In the genomic region with DNA sequence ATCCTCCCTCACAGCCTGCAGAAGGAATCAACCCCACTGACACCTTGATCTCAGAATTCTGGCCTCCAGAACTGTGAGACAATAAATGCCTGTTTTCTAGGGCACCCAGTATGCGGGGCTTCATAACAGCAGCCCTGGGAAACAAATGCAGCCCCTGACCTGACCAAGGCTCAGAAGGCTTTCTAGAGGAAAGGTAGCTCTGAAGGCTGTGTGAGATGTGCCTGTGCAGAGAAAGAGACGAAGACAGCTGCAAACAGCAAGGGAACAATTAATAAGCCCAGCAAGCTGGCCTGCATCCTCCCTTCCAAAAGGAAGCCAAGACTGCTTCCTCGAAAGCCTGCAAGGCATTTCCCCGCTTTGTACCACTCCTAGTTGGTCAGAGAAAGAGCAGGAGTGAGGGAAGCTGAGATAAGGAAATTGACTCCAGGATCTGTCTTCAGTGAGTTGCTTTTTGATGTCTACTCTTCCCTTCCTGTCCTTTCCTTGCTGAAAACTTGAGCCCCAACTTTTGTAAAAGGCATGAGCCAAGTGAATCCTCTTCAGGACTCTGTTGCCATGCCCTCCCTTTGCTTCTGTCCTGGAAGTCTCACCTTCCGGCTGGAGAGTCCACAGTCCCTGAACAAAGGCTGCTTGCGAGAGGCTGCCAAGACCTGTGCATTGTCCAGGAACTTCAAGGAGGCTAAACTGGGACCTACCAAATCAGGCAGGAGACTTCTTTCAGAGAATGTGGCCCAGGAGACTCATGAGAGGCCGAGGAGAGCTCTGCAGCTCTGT, we compare ENCODE assay signal across 1 cellular context.
TF ChIP-seq lines count a peak whose summit lies in the region.

No MANE protein-coding gene starts in this region.

TF ChIP-seq in HepG2, 621 proteins besides CTCF, POLR2A, EP300 and RAD21 (continued from another document):
- TF ChIP-seq ZNF558 (CRISPR knock-in tag; IDR thresholded peaks at IDR 0.05; ENCODE audit: borderline replicate concordance): no peak
- TF ChIP-seq, protein P1, sequence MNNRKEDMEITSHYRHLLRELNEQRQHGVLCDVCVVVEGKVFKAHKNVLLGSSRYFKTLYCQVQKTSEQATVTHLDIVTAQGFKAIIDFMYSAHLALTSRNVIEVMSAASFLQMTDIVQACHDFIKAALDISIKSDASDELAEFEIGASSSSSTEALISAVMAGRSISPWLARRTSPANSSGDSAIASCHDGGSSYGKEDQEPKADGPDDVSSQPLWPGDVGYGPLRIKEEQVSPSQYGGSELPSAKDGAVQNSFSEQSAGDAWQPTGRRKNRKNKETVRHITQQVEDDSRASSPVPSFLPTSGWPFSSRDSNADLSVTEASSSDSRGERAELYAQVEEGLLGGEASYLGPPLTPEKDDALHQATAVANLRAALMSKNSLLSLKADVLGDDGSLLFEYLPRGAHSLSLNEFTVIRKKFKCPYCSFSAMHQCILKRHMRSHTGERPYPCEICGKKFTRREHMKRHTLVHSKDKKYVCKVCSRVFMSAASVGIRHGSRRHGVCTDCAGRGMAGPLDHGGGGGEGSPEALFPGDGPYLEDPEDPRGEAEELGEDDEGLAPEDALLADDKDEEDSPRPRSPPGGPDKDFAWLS (CRISPR knock-in tag; IDR thresholded peaks at IDR 0.05; ENCODE audit: borderline replicate concordance): no peak
- TF ChIP-seq, protein P2, sequence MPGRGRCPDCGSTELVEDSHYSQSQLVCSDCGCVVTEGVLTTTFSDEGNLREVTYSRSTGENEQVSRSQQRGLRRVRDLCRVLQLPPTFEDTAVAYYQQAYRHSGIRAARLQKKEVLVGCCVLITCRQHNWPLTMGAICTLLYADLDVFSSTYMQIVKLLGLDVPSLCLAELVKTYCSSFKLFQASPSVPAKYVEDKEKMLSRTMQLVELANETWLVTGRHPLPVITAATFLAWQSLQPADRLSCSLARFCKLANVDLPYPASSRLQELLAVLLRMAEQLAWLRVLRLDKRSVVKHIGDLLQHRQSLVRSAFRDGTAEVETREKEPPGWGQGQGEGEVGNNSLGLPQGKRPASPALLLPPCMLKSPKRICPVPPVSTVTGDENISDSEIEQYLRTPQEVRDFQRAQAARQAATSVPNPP (CRISPR knock-in tag; IDR thresholded peaks at IDR 0.05): no peak
- TF ChIP-seq ZNF547 (CRISPR knock-in tag; IDR thresholded peaks at IDR 0.05): no peak
- TF ChIP-seq ZNF430 (CRISPR knock-in tag; IDR thresholded peaks at IDR 0.05): 0 out of 2 replicates have a peak, but pooled peaks have one; percentile 37
- TF ChIP-seq, protein P3, sequence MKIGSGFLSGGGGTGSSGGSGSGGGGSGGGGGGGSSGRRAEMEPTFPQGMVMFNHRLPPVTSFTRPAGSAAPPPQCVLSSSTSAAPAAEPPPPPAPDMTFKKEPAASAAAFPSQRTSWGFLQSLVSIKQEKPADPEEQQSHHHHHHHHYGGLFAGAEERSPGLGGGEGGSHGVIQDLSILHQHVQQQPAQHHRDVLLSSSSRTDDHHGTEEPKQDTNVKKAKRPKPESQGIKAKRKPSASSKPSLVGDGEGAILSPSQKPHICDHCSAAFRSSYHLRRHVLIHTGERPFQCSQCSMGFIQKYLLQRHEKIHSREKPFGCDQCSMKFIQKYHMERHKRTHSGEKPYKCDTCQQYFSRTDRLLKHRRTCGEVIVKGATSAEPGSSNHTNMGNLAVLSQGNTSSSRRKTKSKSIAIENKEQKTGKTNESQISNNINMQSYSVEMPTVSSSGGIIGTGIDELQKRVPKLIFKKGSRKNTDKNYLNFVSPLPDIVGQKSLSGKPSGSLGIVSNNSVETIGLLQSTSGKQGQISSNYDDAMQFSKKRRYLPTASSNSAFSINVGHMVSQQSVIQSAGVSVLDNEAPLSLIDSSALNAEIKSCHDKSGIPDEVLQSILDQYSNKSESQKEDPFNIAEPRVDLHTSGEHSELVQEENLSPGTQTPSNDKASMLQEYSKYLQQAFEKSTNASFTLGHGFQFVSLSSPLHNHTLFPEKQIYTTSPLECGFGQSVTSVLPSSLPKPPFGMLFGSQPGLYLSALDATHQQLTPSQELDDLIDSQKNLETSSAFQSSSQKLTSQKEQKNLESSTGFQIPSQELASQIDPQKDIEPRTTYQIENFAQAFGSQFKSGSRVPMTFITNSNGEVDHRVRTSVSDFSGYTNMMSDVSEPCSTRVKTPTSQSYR (CRISPR knock-in tag; IDR thresholded peaks at IDR 0.05; ENCODE audit: borderline replicate concordance): no peak
- no peak for TF ChIP-seq ASH2L (IDR thresholded peaks at IDR 0.05; ENCODE audit: insufficient read length, low read depth, low read length)
- TF ChIP-seq ZBTB38 (CRISPR knock-in tag; IDR thresholded peaks at IDR 0.05): 0 out of 2 replicates have a peak, but pooled peaks have one; percentile 19
- TF ChIP-seq, protein P4, sequence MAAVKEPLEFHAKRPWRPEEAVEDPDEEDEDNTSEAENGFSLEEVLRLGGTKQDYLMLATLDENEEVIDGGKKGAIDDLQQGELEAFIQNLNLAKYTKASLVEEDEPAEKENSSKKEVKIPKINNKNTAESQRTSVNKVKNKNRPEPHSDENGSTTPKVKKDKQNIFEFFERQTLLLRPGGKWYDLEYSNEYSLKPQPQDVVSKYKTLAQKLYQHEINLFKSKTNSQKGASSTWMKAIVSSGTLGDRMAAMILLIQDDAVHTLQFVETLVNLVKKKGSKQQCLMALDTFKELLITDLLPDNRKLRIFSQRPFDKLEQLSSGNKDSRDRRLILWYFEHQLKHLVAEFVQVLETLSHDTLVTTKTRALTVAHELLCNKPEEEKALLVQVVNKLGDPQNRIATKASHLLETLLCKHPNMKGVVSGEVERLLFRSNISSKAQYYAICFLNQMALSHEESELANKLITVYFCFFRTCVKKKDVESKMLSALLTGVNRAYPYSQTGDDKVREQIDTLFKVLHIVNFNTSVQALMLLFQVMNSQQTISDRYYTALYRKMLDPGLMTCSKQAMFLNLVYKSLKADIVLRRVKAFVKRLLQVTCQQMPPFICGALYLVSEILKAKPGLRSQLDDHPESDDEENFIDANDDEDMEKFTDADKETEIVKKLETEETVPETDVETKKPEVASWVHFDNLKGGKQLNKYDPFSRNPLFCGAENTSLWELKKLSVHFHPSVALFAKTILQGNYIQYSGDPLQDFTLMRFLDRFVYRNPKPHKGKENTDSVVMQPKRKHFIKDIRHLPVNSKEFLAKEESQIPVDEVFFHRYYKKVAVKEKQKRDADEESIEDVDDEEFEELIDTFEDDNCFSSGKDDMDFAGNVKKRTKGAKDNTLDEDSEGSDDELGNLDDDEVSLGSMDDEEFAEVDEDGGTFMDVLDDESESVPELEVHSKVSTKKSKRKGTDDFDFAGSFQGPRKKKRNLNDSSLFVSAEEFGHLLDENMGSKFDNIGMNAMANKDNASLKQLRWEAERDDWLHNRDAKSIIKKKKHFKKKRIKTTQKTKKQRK (IDR thresholded peaks at IDR 0.05; ENCODE audit: low read length): no peak
- TF ChIP-seq, protein P5, sequence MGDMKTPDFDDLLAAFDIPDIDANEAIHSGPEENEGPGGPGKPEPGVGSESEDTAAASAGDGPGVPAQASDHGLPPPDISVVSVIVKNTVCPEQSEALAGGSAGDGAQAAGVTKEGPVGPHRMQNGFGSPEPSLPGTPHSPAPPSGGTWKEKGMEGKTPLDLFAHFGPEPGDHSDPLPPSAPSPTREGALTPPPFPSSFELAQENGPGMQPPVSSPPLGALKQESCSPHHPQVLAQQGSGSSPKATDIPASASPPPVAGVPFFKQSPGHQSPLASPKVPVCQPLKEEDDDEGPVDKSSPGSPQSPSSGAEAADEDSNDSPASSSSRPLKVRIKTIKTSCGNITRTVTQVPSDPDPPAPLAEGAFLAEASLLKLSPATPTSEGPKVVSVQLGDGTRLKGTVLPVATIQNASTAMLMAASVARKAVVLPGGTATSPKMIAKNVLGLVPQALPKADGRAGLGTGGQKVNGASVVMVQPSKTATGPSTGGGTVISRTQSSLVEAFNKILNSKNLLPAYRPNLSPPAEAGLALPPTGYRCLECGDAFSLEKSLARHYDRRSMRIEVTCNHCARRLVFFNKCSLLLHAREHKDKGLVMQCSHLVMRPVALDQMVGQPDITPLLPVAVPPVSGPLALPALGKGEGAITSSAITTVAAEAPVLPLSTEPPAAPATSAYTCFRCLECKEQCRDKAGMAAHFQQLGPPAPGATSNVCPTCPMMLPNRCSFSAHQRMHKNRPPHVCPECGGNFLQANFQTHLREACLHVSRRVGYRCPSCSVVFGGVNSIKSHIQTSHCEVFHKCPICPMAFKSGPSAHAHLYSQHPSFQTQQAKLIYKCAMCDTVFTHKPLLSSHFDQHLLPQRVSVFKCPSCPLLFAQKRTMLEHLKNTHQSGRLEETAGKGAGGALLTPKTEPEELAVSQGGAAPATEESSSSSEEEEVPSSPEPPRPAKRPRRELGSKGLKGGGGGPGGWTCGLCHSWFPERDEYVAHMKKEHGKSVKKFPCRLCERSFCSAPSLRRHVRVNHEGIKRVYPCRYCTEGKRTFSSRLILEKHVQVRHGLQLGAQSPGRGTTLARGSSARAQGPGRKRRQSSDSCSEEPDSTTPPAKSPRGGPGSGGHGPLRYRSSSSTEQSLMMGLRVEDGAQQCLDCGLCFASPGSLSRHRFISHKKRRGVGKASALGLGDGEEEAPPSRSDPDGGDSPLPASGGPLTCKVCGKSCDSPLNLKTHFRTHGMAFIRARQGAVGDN (CRISPR knock-in tag; IDR thresholded peaks at IDR 0.05): peak; percentile 23; the same call in 1 of the 2 replicates
- no peak for TF ChIP-seq ZNF552 (CRISPR knock-in tag; IDR thresholded peaks at IDR 0.05; ENCODE audit: borderline replicate concordance)
- TF ChIP-seq HCFC1 (IDR thresholded peaks at IDR 0.05; ENCODE audit: low read depth, low read length): no peak
- TF ChIP-seq, protein P6, sequence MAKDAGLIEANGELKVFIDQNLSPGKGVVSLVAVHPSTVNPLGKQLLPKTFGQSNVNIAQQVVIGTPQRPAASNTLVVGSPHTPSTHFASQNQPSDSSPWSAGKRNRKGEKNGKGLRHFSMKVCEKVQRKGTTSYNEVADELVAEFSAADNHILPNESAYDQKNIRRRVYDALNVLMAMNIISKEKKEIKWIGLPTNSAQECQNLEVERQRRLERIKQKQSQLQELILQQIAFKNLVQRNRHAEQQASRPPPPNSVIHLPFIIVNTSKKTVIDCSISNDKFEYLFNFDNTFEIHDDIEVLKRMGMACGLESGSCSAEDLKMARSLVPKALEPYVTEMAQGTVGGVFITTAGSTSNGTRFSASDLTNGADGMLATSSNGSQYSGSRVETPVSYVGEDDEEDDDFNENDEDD (CRISPR knock-in tag; IDR thresholded peaks at IDR 0.05; ENCODE audit: borderline replicate concordance): no peak
TF ChIP-seq in HepG2: peak in this region for 3.
